7 cellular contexts compared by ENCODE assay signal in genomic region chr7:6057316-6058128, GRCh38. TPM values are rescaled to one million over a fixed set of nuclear protein-coding genes. Genes with fewer than 3 reads are reported as not detected.
A peak's percentile ranks its signal among the peaks of the same experiment; 100 is the strongest.
DNase-seq lines count a peak whose midpoint lies in the region; TF ChIP-seq lines count a peak whose summit lies in the region.

No MANE protein-coding gene starts in this region.

- peaks cover 3 to 9% (median 8%) of the 10 kb centered on the region in 3 donors for H3K4me1 ChIP-seq in skeletal muscle tissue (ENCODE audit: control insufficient read depth in 3 of 3, insufficient read depth in 3 of 3, low read length in 3 of 3)

- H4K20me1 ChIP-seq in SU-DHL-6 (ENCODE audit: low read depth, low read length) = peaks cover 4% of the 10 kb centered on the region; the same call in 1 of the 2 replicates

- intact Hi-C loops in lower leg skin (cut with DNase I; ENCODE audit: low total_unique reads) = no loop called here

- no peaks in the 10 kb centered on the region for H3K9me2 ChIP-seq in SU-DHL-6 (replicated peaks; ENCODE audit: insufficient read depth, low read length)

- H3K4me2 ChIP-seq in SU-DHL-6 (ENCODE audit: low read depth, low read length, poor library complexity, severe bottlenecking) = peak overlapping the region; percentile 76

- peaks cover 50% of the 10 kb centered on the region for H3K79me2 ChIP-seq in SU-DHL-6 (ENCODE audit: insufficient read depth, low read length)

- WGBS in lower leg skin, 2 donors = 59 to 63% methylated on average over 14 of the region's 14 CpGs

- no peaks in the 10 kb centered on the region for H3K27me3 ChIP-seq in H7 (ENCODE audit: control insufficient read depth, insufficient read depth, low read length)
- H3K27me3 ChIP-seq in SU-DHL-6 (ENCODE audit: low read length) = no peaks in the 10 kb centered on the region
- no peaks in the 10 kb centered on the region for H3K27me3 ChIP-seq in skeletal muscle tissue (ENCODE audit: control insufficient read depth in 3 of 3, insufficient read depth in 3 of 3, low read length in 3 of 3)

- H3K9me3 ChIP-seq in SU-DHL-6 (ENCODE audit: insufficient read depth, low read length) = no peaks in the 10 kb centered on the region
- H3K9me3 ChIP-seq in skeletal muscle tissue (ENCODE audit: control insufficient read depth in 3 of 3, low read length in 3 of 3) = no peaks in the 10 kb centered on the region

- peak overlapping the region; percentile 82 for H3K9ac ChIP-seq in SU-DHL-6 (ENCODE audit: low read length)
- no peak overlapping the region for H3K9ac ChIP-seq in skeletal muscle tissue (ENCODE audit: low read depth in 1 of 3, low read length in 3 of 3)

- H3K4me3 ChIP-seq in H7 (ENCODE audit: insufficient read depth, low read depth, low read length) (peak overlapping the region; percentile 96; the same call in 1 of the 2 replicates), SU-DHL-6 (ENCODE audit: insufficient read depth, low read length, poor library complexity, severe bottlenecking) (peak overlapping the region; percentile 78), skeletal muscle tissue (ENCODE audit: low read length in 3 of 3) (peak overlapping the region in 2 of 3 donors; percentile 86 to 95), lower leg skin (ENCODE audit: low read depth, poor library complexity, severe bottlenecking) (no peak overlapping the region)

- no peak for TF ChIP-seq POLR2A in lower leg skin (IDR thresholded peaks at IDR 0.05)

- H3K36me3 ChIP-seq in H7 (replicated peaks; ENCODE audit: control insufficient read depth, insufficient read depth, low read length) (peaks cover 3% of the 10 kb centered on the region), SU-DHL-6 (ENCODE audit: low read length) (peaks cover 18% of the 10 kb centered on the region), skeletal muscle tissue (ENCODE audit: control insufficient read depth in 3 of 3, insufficient read depth in 3 of 3, low read length in 3 of 3) (peaks cover 2 to 3% (median 3%) of the 10 kb centered on the region in 3 donors)

- no peak overlapping the region for H2AFZ ChIP-seq in SU-DHL-6 (ENCODE audit: low read depth, low read length, severe bottlenecking)

- H3K27ac ChIP-seq in SU-DHL-6 (ENCODE audit: low read depth, low read length) (0 out of 2 replicates have a peak overlapping the region, but pooled peaks have one; percentile 5), skeletal muscle tissue (ENCODE audit: low read depth, low read length) (no peak overlapping the region)

- H3F3A ChIP-seq in SU-DHL-6 (ENCODE audit: insufficient read depth) = peaks cover 15% of the 10 kb centered on the region; the same call in 1 of the 2 replicates

- DNase-seq in H7 (no peak), fibroblast of peridontal ligament (ENCODE audit: extremely low read depth) (peak; percentile 7), lower leg skin (ENCODE audit: low spot score in 2 of 2) (no peak), ureter (ENCODE audit: low spot score) (no peak), 8988T (no peak)

- TF ChIP-seq CTCF in SU-DHL-6 (IDR thresholded peaks at IDR 0.05; ENCODE audit: insufficient read depth, low read length, poor library complexity, severe bottlenecking) = no peak
- no peak for TF ChIP-seq CTCF in lower leg skin (IDR thresholded peaks at IDR 0.05)

RNA-seq across cellular contexts. Expression of gene EIF2AK1, which starts 1.5 kb away (rescaled TPM):
- total RNA-seq in H7 (2014; rRNA removed; shearing (Covaris generic)) = 94.8 and 102 TPM in 2 replicates
- total RNA-seq in skeletal muscle tissue (34.4 TPM), lower leg skin (100 to 1,000 TPM; 118 to 287 (median 217) TPM), ureter (68.0 TPM)

RNA-seq across cellular contexts. Expression of gene ANKRD61, which starts 26.3 kb away (rescaled TPM):
- 0.18 and 0.31 TPM in 2 replicates for total RNA-seq in H7 (2014; rRNA removed; shearing (Covaris generic))
- not detected for total RNA-seq in skeletal muscle tissue
- not detected for total RNA-seq in lower leg skin
- total RNA-seq in ureter = not detected

RNA-seq across cellular contexts. Expression of gene USP42, which starts 47.2 kb away (rescaled TPM):
- total RNA-seq in H7 (2014; rRNA removed; shearing (Covaris generic)) = 9.6 and 11.4 TPM in 2 replicates
- total RNA-seq in skeletal muscle tissue (4.7 TPM), lower leg skin (10 to 100 TPM in 2 of 4 donors, 1 to 10 TPM in 2; 8.6 to 15.3 (median 9.7) TPM), ureter (14.4 TPM)

RNA-seq across cellular contexts. Expression of gene AIMP2, which starts 48.5 kb away (rescaled TPM):
- total RNA-seq in H7 (2014; rRNA removed; shearing (Covaris generic)) = 90.9 and 100 TPM in 2 replicates
- total RNA-seq in skeletal muscle tissue (37.6 TPM), lower leg skin (10 to 100 TPM; 32.3 to 50.0 (median 36.4) TPM), ureter (36.7 TPM)

RNA-seq across cellular contexts. Expression of gene PMS2, which starts 48.7 kb away (rescaled TPM):
- 18.5 and 19.6 TPM in 2 replicates for total RNA-seq in H7 (2014; rRNA removed; shearing (Covaris generic))
- total RNA-seq in skeletal muscle tissue (12.0 TPM), lower leg skin (10 to 100 TPM; 14.9 to 23.2 (median 21.6) TPM), ureter (16.4 TPM)
